16 cellular contexts compared by ENCODE assay signal in genomic region chr2:160876029-160876428, GRCh38.
"Had no signal": no experiment of that assay in that cellular context is flagged by ENCODE, and none has a peak within 500 bp of the region (broad histone marks: within the 10 kb centered on the region; RNA-seq: fewer than 3 reads in every experiment).

No MANE protein-coding gene starts in this region.

- H3K27me3 ChIP-seq: hepatocyte, right lobe of liver had no signal

- H3K27me3 Mint-ChIP-seq: activated CD4-positive, alpha-beta T cell treated with anti-CD3 and anti-CD28 coated beads for 36 hours; activated naive CD8-positive, alpha-beta T cell; stimulated activated memory B cell treated with anti-CD40 and anti-IgM and Interleukin-4, amounts not matched to agents 10 μg/mL and 1 μg/mL and 100 μg/mL, for 72 hours had no signal

- H3K4me1 ChIP-seq: lower lobe of right lung, parathyroid adenoma, right lobe of liver had no signal

- H3K4me3 ChIP-seq: hepatocyte, lower lobe of right lung, right lobe of liver, smooth muscle cell had no signal

- H3K36me3 Mint-ChIP-seq: mesothelial cell of epicardium; natural killer cell treated with Interleukin-12 subunit alpha and Interleukin-12 subunit beta and Interleukin-15 and Interleukin-18, amount 100 ng/mL, for 72 hours; stimulated activated memory B cell treated with anti-CD40 and anti-IgM and Interleukin-4, amounts not matched to agents 10 μg/mL and 1 μg/mL and 100 μg/mL, for 72 hours; WTC11 had no signal

- H3K4me3 Mint-ChIP-seq: activated CD4-positive, alpha-beta T cell treated with anti-CD3 and anti-CD28 coated beads for 36 hours; activated naive CD8-positive, alpha-beta T cell; mesothelial cell of epicardium; natural killer cell treated with Interleukin-12 subunit alpha and Interleukin-12 subunit beta and Interleukin-15 and Interleukin-18, amount 100 ng/mL, for 72 hours; stimulated activated memory B cell treated with anti-CD40 and anti-IgM and Interleukin-4, amounts not matched to agents 10 μg/mL and 1 μg/mL and 100 μg/mL, for 72 hours; WTC11 had no signal

- DNase-seq: activated CD4-positive, alpha-beta T cell treated with anti-CD3 and anti-CD28 coated beads for 36 hours; activated CD4-positive, alpha-beta T cell treated with anti-CD3 and anti-CD28 coated beads, Interleukin-2, amount 50 U/mL, for 48 hours; activated gamma-delta T cell; dermis blood vessel endothelial cell; effector memory CD4-positive, alpha-beta T cell; lower lobe of right lung; right lobe of liver; stimulated activated CD4-positive, alpha-beta T cell treated with anti-CD3 and anti-CD28 coated beads, Interleukin-4, amount 100 ng/mL, for 1 hour had no signal

- H3K4me1 Mint-ChIP-seq: activated CD4-positive, alpha-beta T cell treated with anti-CD3 and anti-CD28 coated beads for 36 hours; stimulated activated memory B cell treated with anti-CD40 and anti-IgM and Interleukin-4, amounts not matched to agents 10 μg/mL and 1 μg/mL and 100 μg/mL, for 72 hours had no signal

- H3K27ac ChIP-seq: hepatocyte, lower lobe of right lung, parathyroid adenoma, right lobe of liver had no signal

- H3K9me3 ChIP-seq: lower lobe of right lung, right lobe of liver had no signal

- H3K27ac Mint-ChIP-seq: activated CD4-positive, alpha-beta T cell treated with anti-CD3 and anti-CD28 coated beads for 36 hours; activated naive CD8-positive, alpha-beta T cell; mesothelial cell of epicardium; natural killer cell treated with Interleukin-12 subunit alpha and Interleukin-12 subunit beta and Interleukin-15 and Interleukin-18, amount 100 ng/mL, for 72 hours; stimulated activated memory B cell treated with anti-CD40 and anti-IgM and Interleukin-4, amounts not matched to agents 10 μg/mL and 1 μg/mL and 100 μg/mL, for 72 hours; WTC11 had no signal

- H3K9me3 Mint-ChIP-seq: mesothelial cell of epicardium; natural killer cell treated with Interleukin-12 subunit alpha and Interleukin-12 subunit beta and Interleukin-15 and Interleukin-18, amount 100 ng/mL, for 72 hours; stimulated activated memory B cell treated with anti-CD40 and anti-IgM and Interleukin-4, amounts not matched to agents 10 μg/mL and 1 μg/mL and 100 μg/mL, for 72 hours had no signal

- H3K36me3 ChIP-seq: lower lobe of right lung, right lobe of liver had no signal

- ATAC-seq: activated CD4-positive, alpha-beta T cell treated with anti-CD3 and anti-CD28 coated beads for 36 hours; lower lobe of right lung; natural killer cell treated with Interleukin-12 subunit alpha and Interleukin-12 subunit beta and Interleukin-15 and Interleukin-18, amount 100 ng/mL, for 72 hours; right lobe of liver; stimulated activated memory B cell treated with anti-CD40 and anti-IgM and Interleukin-4, amounts not matched to agents 10 μg/mL and 1 μg/mL and 100 μg/mL, for 72 hours; WTC11 had no signal
